25 cellular contexts compared by ENCODE assay signal in the genomic region with DNA sequence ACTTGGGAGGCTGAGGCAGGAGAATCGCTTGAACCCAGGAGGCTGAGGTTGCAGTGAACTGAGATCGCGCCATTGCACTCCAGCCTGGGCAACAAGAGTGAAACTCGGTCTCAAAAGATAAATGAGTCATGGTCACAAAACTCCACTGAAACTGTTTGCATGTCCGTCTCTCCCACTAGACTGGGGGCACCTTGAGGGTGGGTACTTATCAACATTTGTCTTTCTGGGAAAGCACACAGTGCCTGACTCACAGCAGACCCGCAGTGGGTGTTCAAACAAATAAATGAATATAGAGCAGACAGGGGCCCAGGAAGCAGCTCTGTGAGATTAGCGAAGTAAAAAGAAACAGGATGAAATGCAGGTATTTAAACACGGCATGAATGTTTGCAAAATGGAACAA.
"Had no signal": no experiment of that assay in that cellular context is flagged by ENCODE, and none has a peak within 500 bp of the region (broad histone marks: within the 10 kb centered on the region; RNA-seq: fewer than 3 reads in every experiment).

No MANE protein-coding gene starts in this region.

- DNase-seq: cortex of kidney; effector memory CD8-positive, alpha-beta T cell; erythroblast; esophagus squamous epithelium; foreskin melanocyte; glutamatergic neuron; heart right ventricle; left ventricle myocardium superior; lower lobe of right lung; natural killer cell; pancreas; stimulated activated CD4-positive, alpha-beta T cell treated with anti-CD3 and anti-CD28 coated beads, Interleukin-12 subunit alpha, Interleukin-12 subunit beta, amount 100 ng/mL, for 4 hours; stimulated activated CD4-positive, alpha-beta T cell treated with anti-CD3 and anti-CD28 coated beads, Interleukin-1b, Interleukin-23, amount 100 ng/mL, for 48 hours; stimulated activated CD4-positive, alpha-beta T cell treated with anti-CD3 and anti-CD28 coated beads, Interleukin-4, amount 100 ng/mL, for 24 hours; stimulated activated naive CD4-positive, alpha-beta T cell treated with Interleukin-2 at 50 U/mL for 16 hours; testis; tibial artery; upper lobe of left lung; uterus had no signal

- H3K36me3 ChIP-seq: esophagus squamous epithelium, heart right ventricle, lower lobe of right lung, neutrophil, pancreas, tibial artery, upper lobe of left lung, uterus had no signal

- H3K4me1 ChIP-seq: esophagus squamous epithelium, lower lobe of right lung, pancreas, tibial artery, upper lobe of left lung, uterus had no signal

- H3K4me3 Mint-ChIP-seq: effector memory CD8-positive, alpha-beta T cell; natural killer cell; stimulated activated effector memory CD8-positive, alpha-beta T cell treated with anti-CD3 and anti-CD28 coated beads, Interleukin-12 subunit alpha, Interleukin-12 subunit beta, amount 100 ng/mL, for 72 hours had no signal

- FAIRE-seq: endometrium, keratinocyte, pancreas had no signal

- ATAC-seq: effector memory CD8-positive, alpha-beta T cell; natural killer cell; sciatic nerve; stimulated activated effector memory CD8-positive, alpha-beta T cell treated with anti-CD3 and anti-CD28 coated beads, Interleukin-12 subunit alpha, Interleukin-12 subunit beta, amount 100 ng/mL, for 72 hours had no signal

- H3K4me1 Mint-ChIP-seq: natural killer cell; stimulated activated effector memory CD8-positive, alpha-beta T cell treated with anti-CD3 and anti-CD28 coated beads, Interleukin-12 subunit alpha, Interleukin-12 subunit beta, amount 100 ng/mL, for 72 hours had no signal

- H3K27ac Mint-ChIP-seq: effector memory CD8-positive, alpha-beta T cell; natural killer cell; stimulated activated effector memory CD8-positive, alpha-beta T cell treated with anti-CD3 and anti-CD28 coated beads, Interleukin-12 subunit alpha, Interleukin-12 subunit beta, amount 100 ng/mL, for 72 hours had no signal

- H3K9me3 Mint-ChIP-seq: effector memory CD8-positive, alpha-beta T cell; natural killer cell; stimulated activated effector memory CD8-positive, alpha-beta T cell treated with anti-CD3 and anti-CD28 coated beads, Interleukin-12 subunit alpha, Interleukin-12 subunit beta, amount 100 ng/mL, for 72 hours had no signal

- H3K36me3 Mint-ChIP-seq: natural killer cell; stimulated activated effector memory CD8-positive, alpha-beta T cell treated with anti-CD3 and anti-CD28 coated beads, Interleukin-12 subunit alpha, Interleukin-12 subunit beta, amount 100 ng/mL, for 72 hours had no signal

- H3K27me3 ChIP-seq: pancreas, testis, tibial artery, upper lobe of left lung, uterus had no signal

- H3K9me3 ChIP-seq: esophagus squamous epithelium, lower lobe of right lung, neutrophil, pancreas, testis, tibial artery, upper lobe of left lung, uterus had no signal

- H3K4me3 ChIP-seq: esophagus squamous epithelium, heart right ventricle, lower lobe of right lung, pancreas, smooth muscle cell, testis, tibial artery, upper lobe of left lung, uterus had no signal

- H3K4me2 ChIP-seq: smooth muscle cell had no signal

- H3K27ac ChIP-seq: esophagus squamous epithelium, heart right ventricle, lower lobe of right lung, neutrophil, pancreas, testis, tibial artery, upper lobe of left lung, uterus had no signal
